8 cellular contexts compared by ENCODE assay signal in genomic region chr6:150068173-150068785, GRCh38. TPM values are rescaled to one million over a fixed set of nuclear protein-coding genes. Genes with fewer than 3 reads are reported as not detected.
DNase-seq lines count a peak whose midpoint lies in the region; ATAC-seq, FAIRE-seq and TF ChIP-seq lines count a peak whose summit lies in the region.

No MANE protein-coding gene starts in this region.

- POLR2A ChIA-PET in naive thymus-derived CD4-positive, alpha-beta T cell (lab: Charles Lee), result no interaction called here

- peaks cover 26% of the 10 kb centered on the region for H3K4me1 Mint-ChIP-seq in dendritic cell treated with granulocyte-macrophage colony-stimulating factor and Interleukin-4, amounts not matched to agents 40 ng/mL and 50 ng/mL, for 4 days (ENCODE audit: low read depth)
- peaks cover 10 to 22% (median 14%) of the 10 kb centered on the region in 7 donors for H3K4me1 Mint-ChIP-seq in naive thymus-derived CD4-positive, alpha-beta T cell

- no peak overlapping the region; the same call in 1 of the 2 replicates for H3K9ac ChIP-seq in MM.1S (ENCODE audit: low read length)

- no peaks in the 10 kb centered on the region for H3K36me3 Mint-ChIP-seq in dendritic cell treated with granulocyte-macrophage colony-stimulating factor and Interleukin-4, amounts not matched to agents 40 ng/mL and 50 ng/mL, for 4 days (ENCODE audit: low read depth)
- H3K36me3 Mint-ChIP-seq in naive thymus-derived CD4-positive, alpha-beta T cell, result peaks cover 0 to 16% (median 0%) of the 10 kb centered on the region in 5 donors

- H3K4me2 ChIP-seq in MM.1S (ENCODE audit: low read depth, low read length), result peak overlapping the region; percentile 55

- no peaks in the 10 kb centered on the region for H3K27me3 ChIP-seq in MM.1S (replicated peaks; ENCODE audit: insufficient read depth, low read length)
- H3K27me3 ChIP-seq in naive thymus-derived CD4-positive, alpha-beta T cell (ENCODE audit: control insufficient read depth in 2 of 2, insufficient read depth in 2 of 2, low read length in 2 of 2), result no peaks in the 10 kb centered on the region

- peaks cover 58% of the 10 kb centered on the region for H3K27me3 Mint-ChIP-seq in dendritic cell treated with granulocyte-macrophage colony-stimulating factor and Interleukin-4, amounts not matched to agents 40 ng/mL and 50 ng/mL, for 4 days
- peaks cover 0 to 32% (median 11%) of the 10 kb centered on the region in 5 donors for H3K27me3 Mint-ChIP-seq in naive thymus-derived CD4-positive, alpha-beta T cell

- H3K9me3 Mint-ChIP-seq in dendritic cell treated with granulocyte-macrophage colony-stimulating factor and Interleukin-4, amounts not matched to agents 40 ng/mL and 50 ng/mL, for 4 days, result no peaks in the 10 kb centered on the region
- H3K9me3 Mint-ChIP-seq in naive thymus-derived CD4-positive, alpha-beta T cell, result no peaks in the 10 kb centered on the region

- H3K27ac Mint-ChIP-seq in dendritic cell treated with granulocyte-macrophage colony-stimulating factor and Interleukin-4, amounts not matched to agents 40 ng/mL and 50 ng/mL, for 4 days, result no peak overlapping the region
- H3K27ac Mint-ChIP-seq in naive thymus-derived CD4-positive, alpha-beta T cell, result peak overlapping the region in 1 of 9 donors; percentile 65

- H3K9me2 ChIP-seq in MM.1S (replicated peaks; ENCODE audit: insufficient read depth, low read length), result no peaks in the 10 kb centered on the region

- no peak for TF ChIP-seq CTCF in C4-2B (conservative IDR thresholded peaks at IDR 0.05)
- TF ChIP-seq CTCF in MM.1S (IDR thresholded peaks at IDR 0.05; ENCODE audit: low read length), result no peak

- no peak for DNase-seq in MM.1S
- DNase-seq in naive thymus-derived CD4-positive, alpha-beta T cell, result peak in 2 of 9 donors; percentile 10 to 14
- DNase-seq in frontal cortex (ENCODE audit: low spot score in 2 of 2), result no peak
- no peak for DNase-seq in hippocampal formation (lab: John Stamatoyannopoulos, UW)
- no peak for DNase-seq in RCC 7860 (ENCODE audit: low spot score)

- peak overlapping the region; percentile 67 for H3K4me3 ChIP-seq in MM.1S (ENCODE audit: low read length)
- peak overlapping the region; percentile 77 for H3K4me3 ChIP-seq in naive thymus-derived CD4-positive, alpha-beta T cell (ENCODE audit: low read length)

- no peaks in the 10 kb centered on the region for H3K9me3 ChIP-seq in MM.1S (replicated peaks; ENCODE audit: insufficient read depth, low read length)
- no peaks in the 10 kb centered on the region for H3K9me3 ChIP-seq in naive thymus-derived CD4-positive, alpha-beta T cell (ENCODE audit: control insufficient read depth in 2 of 3, low read length in 3 of 3)

- no peaks in the 10 kb centered on the region for H3K79me2 ChIP-seq in MM.1S (ENCODE audit: low read length)

- ATAC-seq in naive thymus-derived CD4-positive, alpha-beta T cell, result peak; percentile 8
- ATAC-seq in GM18505 (IDR thresholded peaks at IDR 0.05; ENCODE audit: unreplicated experiment), result no peak

- no peaks in the 10 kb centered on the region for H3K36me3 ChIP-seq in MM.1S (replicated peaks; ENCODE audit: insufficient read depth, low read length)
- no peaks in the 10 kb centered on the region for H3K36me3 ChIP-seq in naive thymus-derived CD4-positive, alpha-beta T cell (ENCODE audit: control insufficient read depth in 2 of 3, insufficient read depth in 3 of 3, low read length in 3 of 3)

- FAIRE-seq in frontal cortex (lab: Jason Lieb, UNC), result no peak
- no peak for FAIRE-seq in RCC 7860 (lab: Jason Lieb, UNC)

- CTCF ChIA-PET in naive thymus-derived CD4-positive, alpha-beta T cell (lab: Charles Lee), result no interaction called here

- no peak for TF ChIP-seq POLR2A in GM18505 (IDR thresholded peaks at IDR 0.05; ENCODE audit: borderline replicate concordance, extremely low read depth, insufficient read depth, insufficient read length)

- peak overlapping the region; percentile 70 for H2AFZ ChIP-seq in MM.1S (ENCODE audit: low read length)

- H3K4me3 Mint-ChIP-seq in dendritic cell treated with granulocyte-macrophage colony-stimulating factor and Interleukin-4, amounts not matched to agents 40 ng/mL and 50 ng/mL, for 4 days, result peak overlapping the region; percentile 77
- peak overlapping the region; percentile 80 to 95 (median 90) for H3K4me3 Mint-ChIP-seq in naive thymus-derived CD4-positive, alpha-beta T cell

- no peaks in the 10 kb centered on the region for H3F3A ChIP-seq in MM.1S (ENCODE audit: insufficient read depth, low read length)

- H4K20me1 ChIP-seq in MM.1S (ENCODE audit: insufficient read depth, low read length), result no peaks in the 10 kb centered on the region

- intact Hi-C loops in dendritic cell treated with granulocyte-macrophage colony-stimulating factor and Interleukin-4, amounts not matched to agents 40 ng/mL and 50 ng/mL, for 4 days (cut with micrococcal nuclease), result no loop called here
- intact Hi-C loops in naive thymus-derived CD4-positive, alpha-beta T cell (cut with micrococcal nuclease), result loop anchor here (2.0 to 5.0 kb wide), 7 partner anchors 51 to 501 kb away; partner anchors contain the start of genes GINM1 (in 1 of the 2), LRP11 (in 1 of the 2) and ULBP1 (in 1 of the 2)

- H3K27ac ChIP-seq in C4-2B, result peak overlapping the region; percentile 71
- no peak overlapping the region for H3K27ac ChIP-seq in MM.1S (ENCODE audit: low read length)
- no peak overlapping the region for H3K27ac ChIP-seq in naive thymus-derived CD4-positive, alpha-beta T cell (ENCODE audit: low read depth, low read length)

- no peaks in the 10 kb centered on the region for H3K4me1 ChIP-seq in MM.1S (ENCODE audit: low read length)
- peaks cover 0 to 5% of the 10 kb centered on the region in 2 donors for H3K4me1 ChIP-seq in naive thymus-derived CD4-positive, alpha-beta T cell (ENCODE audit: control insufficient read depth in 2 of 2, insufficient read depth in 2 of 2, low read length in 2 of 2)

RNA-seq across cellular contexts. Expression of gene ULBP3, which starts 0.6 kb away (rescaled TPM):
- total RNA-seq in naive thymus-derived CD4-positive, alpha-beta T cell, result 1 to 10 TPM in 1 of 5 experiments, under 1 TPM in 1, not detected in 3; 0.42 to 1.5 TPM
- polyA plus RNA-seq in naive thymus-derived CD4-positive, alpha-beta T cell, result under 1 TPM; 0.27 to 0.36 TPM
- 11.8 TPM for total RNA-seq in frontal cortex

RNA-seq across cellular contexts. Expression of gene RAET1L, which starts 42.9 kb away (rescaled TPM):
- total RNA-seq in naive thymus-derived CD4-positive, alpha-beta T cell, result not detected
- polyA plus RNA-seq in naive thymus-derived CD4-positive, alpha-beta T cell, result not detected
- not detected for total RNA-seq in frontal cortex
